In genomic region chr9:81874926-81875325, GRCh38 we compare ENCODE assay signal across 15 cellular contexts. TPM values are rescaled to one million over a fixed set of nuclear protein-coding genes. Genes with fewer than 3 reads are reported as not detected.
A peak's percentile ranks its signal among the peaks of the same experiment; 100 is the strongest.
DNase-seq lines count a peak whose midpoint lies in the region; ATAC-seq and TF ChIP-seq lines count a peak whose summit lies in the region.
"Had no signal": no experiment of that assay in that cellular context is flagged by ENCODE, and none has a peak within 500 bp of the region (broad histone marks: within the 10 kb centered on the region; RNA-seq: fewer than 3 reads in every experiment).

No MANE protein-coding gene starts in this region.

- H3K4me3 ChIP-seq in mucosa of descending colon (no peak overlapping the region), endodermal cell (ENCODE audit: low read length) (no peak overlapping the region)
- H3K4me3 ChIP-seq: BLaER1 had no signal

- no peak overlapping the region for H3K9ac ChIP-seq in endodermal cell (ENCODE audit: extremely low read depth, low read length, poor library complexity, severe bottlenecking)
- H3K9ac ChIP-seq: BLaER1 had no signal

- WGBS in endodermal cell (ENCODE audit: insufficient coverage in 1 of 2, insufficient read length in 1 of 2), 2 experiments, result 87% methylated on average over 4 of the region's 4 CpGs

- CTCF ChIA-PET in activated CD4-positive, alpha-beta T cell treated with anti-CD3 and anti-CD28 coated beads, Interleukin-2, amount 10 ng/mL, durations not matched to agents 7 days and 5 days (lab: Charles Lee), result no interaction called here

- H3K4me1 Mint-ChIP-seq in activated CD4-positive, alpha-beta T cell treated with anti-CD3 and anti-CD28 coated beads, Interleukin-2, amount 10 ng/mL, durations not matched to agents 7 days and 5 days, result no peaks in the 10 kb centered on the region
- peaks cover 5% of the 10 kb centered on the region for H3K4me1 Mint-ChIP-seq in endodermal cell

- POLR2A ChIA-PET in activated CD4-positive, alpha-beta T cell treated with anti-CD3 and anti-CD28 coated beads, Interleukin-2, amount 10 ng/mL, durations not matched to agents 7 days and 5 days (lab: Charles Lee), result no interaction called here

- H3K27me3 Mint-ChIP-seq in activated CD4-positive, alpha-beta T cell treated with anti-CD3 and anti-CD28 coated beads, Interleukin-2, amount 10 ng/mL, durations not matched to agents 7 days and 5 days, result no peaks in the 10 kb centered on the region
- H3K27me3 Mint-ChIP-seq in endodermal cell (ENCODE audit: insufficient read depth), result no peaks in the 10 kb centered on the region

- H3K36me3 ChIP-seq in mucosa of descending colon (ENCODE audit: low read depth) (no peaks in the 10 kb centered on the region), endodermal cell (ENCODE audit: control insufficient read depth, insufficient read depth, low read length) (no peaks in the 10 kb centered on the region)
- H3K36me3 ChIP-seq: BLaER1 had no signal

- H3K4me1 ChIP-seq in mucosa of descending colon (ENCODE audit: low read depth) (peaks cover 15% of the 10 kb centered on the region), endodermal cell (ENCODE audit: control insufficient read depth, insufficient read depth, low read length) (no peaks in the 10 kb centered on the region)
- H3K4me1 ChIP-seq: BLaER1 had no signal

- no peak overlapping the region for H3K27ac Mint-ChIP-seq in activated CD4-positive, alpha-beta T cell treated with anti-CD3 and anti-CD28 coated beads, Interleukin-2, amount 10 ng/mL, durations not matched to agents 7 days and 5 days
- H3K27ac Mint-ChIP-seq in endodermal cell, result no peak overlapping the region
- H3K27ac Mint-ChIP-seq: activated naive CD4-positive, alpha-beta T cell treated with anti-CD3 and anti-CD28 coated beads, Interleukin-2, amount 50 U/mL, for 72 hours; T-helper 1 cell treated with Interleukin-12 subunit alpha and Interleukin-12 subunit beta and Interleukin-4 antibody, amounts not matched to agents 30 μg/mL and 1 μg/mL, for 36 hours had no signal

- no peaks in the 10 kb centered on the region for H3K36me3 Mint-ChIP-seq in activated CD4-positive, alpha-beta T cell treated with anti-CD3 and anti-CD28 coated beads, Interleukin-2, amount 10 ng/mL, durations not matched to agents 7 days and 5 days (ENCODE audit: low read depth)
- H3K36me3 Mint-ChIP-seq in endodermal cell (ENCODE audit: low read depth), result no peaks in the 10 kb centered on the region
- H3K36me3 Mint-ChIP-seq: activated naive CD4-positive, alpha-beta T cell treated with anti-CD3 and anti-CD28 coated beads, Interleukin-2, amount 50 U/mL, for 72 hours had no signal

- TF ChIP-seq CTCF in AG09319 (IDR thresholded peaks at IDR 0.05; ENCODE audit: low read depth, low read length), result no peak
- no peak for TF ChIP-seq CTCF in mucosa of descending colon (IDR thresholded peaks at IDR 0.05)
- no peak for TF ChIP-seq CTCF in endodermal cell (conservative IDR thresholded peaks at IDR 0.05)

- DNase-seq in AG09319 (ENCODE audit: extremely low read depth, low read depth), result peak; percentile 48
- peak; percentile 29 for DNase-seq in LHCN-M2 (ENCODE audit: low read depth)
- DNase-seq in dermis microvascular lymphatic vessel endothelial cell (ENCODE audit: low read depth in 2 of 2), result peak; percentile 27 to 97
- DNase-seq in mucosa of descending colon, result peak in 1 of 3 donors; percentile 57
- no peak for DNase-seq in left lobe of liver (ENCODE audit: low spot score)
- DNase-seq in activated CD4-positive, alpha-beta T cell treated with anti-CD3 and anti-CD28 coated beads, Interleukin-2, amount 10 ng/mL, durations not matched to agents 7 days and 5 days, result no peak
- DNase-seq in endodermal cell, result no peak
- DNase-seq in sciatic nerve (ENCODE audit: low spot score), result no peak
- DNase-seq: kidney, NCI-H1930 had no signal

- intact Hi-C loops in mucosa of descending colon (cut with DNase I, micrococcal nuclease) (no loop called here), sciatic nerve (cut with DNase I) (no loop called here)

- H3K27me3 ChIP-seq in endodermal cell (ENCODE audit: control insufficient read depth, insufficient read depth, low read length, poor library complexity, severe bottlenecking), result no peaks in the 10 kb centered on the region
- H3K27me3 ChIP-seq: BLaER1 had no signal

- no peak overlapping the region for H3K4me3 Mint-ChIP-seq in activated CD4-positive, alpha-beta T cell treated with anti-CD3 and anti-CD28 coated beads, Interleukin-2, amount 10 ng/mL, durations not matched to agents 7 days and 5 days
- H3K4me3 Mint-ChIP-seq in endodermal cell, result no peak overlapping the region
- H3K4me3 Mint-ChIP-seq: T-helper 1 cell treated with Interleukin-12 subunit alpha and Interleukin-12 subunit beta and Interleukin-4 antibody, amounts not matched to agents 30 μg/mL and 1 μg/mL, for 36 hours had no signal

- no peak overlapping the region for H3K27ac ChIP-seq in endodermal cell (ENCODE audit: low read depth, low read length)
- H3K27ac ChIP-seq: BLaER1 had no signal

- H3K9me3 Mint-ChIP-seq in activated CD4-positive, alpha-beta T cell treated with anti-CD3 and anti-CD28 coated beads, Interleukin-2, amount 10 ng/mL, durations not matched to agents 7 days and 5 days, result no peaks in the 10 kb centered on the region
- no peaks in the 10 kb centered on the region for H3K9me3 Mint-ChIP-seq in endodermal cell

- peak; percentile 75 for ATAC-seq in mucosa of descending colon
- no peak for ATAC-seq in left lobe of liver
- no peak for ATAC-seq in sciatic nerve
- ATAC-seq: activated naive CD4-positive, alpha-beta T cell treated with anti-CD3 and anti-CD28 coated beads, Interleukin-2, amount 50 U/mL, for 72 hours had no signal

- no peaks in the 10 kb centered on the region for H3K9me3 ChIP-seq in mucosa of descending colon
- H3K9me3 ChIP-seq in endodermal cell (ENCODE audit: control insufficient read depth, low read length), result no peaks in the 10 kb centered on the region
- H3K9me3 ChIP-seq: BLaER1 had no signal

RNA-seq across cellular contexts. Expression of gene SPATA31D4, which starts 53.3 kb away (rescaled TPM):
- total RNA-seq in LHCN-M2 (2014; rRNA removed) (not detected in 2 replicates), dermis microvascular lymphatic vessel endothelial cell (not detected in 2 replicates), mucosa of descending colon (not detected), left lobe of liver (not detected), endodermal cell (not detected), sciatic nerve (not detected)
- polyA plus RNA-seq in LHCN-M2 (2012), result not detected
- not detected for total RNA-seq in activated CD4-positive, alpha-beta T cell treated with anti-CD3 and anti-CD28 coated beads, Interleukin-2, amount 10 ng/mL, durations not matched to agents 7 days and 5 days
- not detected for polyA plus RNA-seq in endodermal cell (2013, experiment 1 of 2)
- not detected for polyA plus RNA-seq in endodermal cell (2013, experiment 2 of 2)
- total RNA-seq: activated naive CD4-positive, alpha-beta T cell treated with anti-CD3 and anti-CD28 coated beads, Interleukin-2, amount 50 U/mL, for 72 hours; kidney; posterior vena cava; temporal lobe had no signal

Comparison
In these comparisons a context has a peak if more than half of its experiments do, and no peak if none do; other contexts are left out.
1. DNase-seq: peak in AG09319 (single experiment), LHCN-M2 (single experiment) and dermis microvascular lymphatic vessel endothelial cell (2 of 2); none in left lobe of liver (single experiment), activated CD4-positive, alpha-beta T cell treated with anti-CD3 and anti-CD28 coated beads, Interleukin-2, amount 10 ng/mL, durations not matched to agents 7 days and 5 days (single experiment), endodermal cell (single experiment) and sciatic nerve (single experiment).